Comparison of ENCODE assay signal across 27 cellular contexts in genomic region chr14:23437142-23438129, GRCh38. TPM values are rescaled to one million over a fixed set of nuclear protein-coding genes. Genes with fewer than 3 reads are reported as not detected.
DNase-seq lines count a peak whose midpoint lies in the region; ATAC-seq, FAIRE-seq and TF ChIP-seq lines count a peak whose summit lies in the region.
"Had no signal": no experiment of that assay in that cellular context is flagged by ENCODE, and none has a peak within 500 bp of the region (broad histone marks: within the 10 kb centered on the region; RNA-seq: fewer than 3 reads in every experiment).

No MANE protein-coding gene starts in this region.

- H3K79me2 ChIP-seq in mammary epithelial cell (ENCODE audit: insufficient read depth, low read length) (no peaks in the 10 kb centered on the region), K562 (ENCODE audit: control insufficient read depth, insufficient read depth, low read length) (no peaks in the 10 kb centered on the region)

- dilution Hi-C loops in mammary epithelial cell (cut with HindIII; ENCODE audit: low sequenced_read_pairs): loop anchor here (5.0 kb wide), 2 partner anchors 70 to 75 kb away; partner anchors contain the start of gene EFS

- TF ChIP-seq POLR2A in breast epithelium (IDR thresholded peaks at IDR 0.05) (no peak), K562 (conservative IDR thresholded peaks at IDR 0.05) (no peak)

- in situ Hi-C loops in mammary epithelial cell (cut with MboI; ENCODE audit: low sequenced_read_pairs in 2 of 2): no loop called here
- in situ Hi-C loops in K562 (cut with MboI): no loop called here

- H3K27ac ChIP-seq in breast epithelium (no peak overlapping the region), mammary epithelial cell (ENCODE audit: insufficient read depth, low read depth, low read length) (no peak overlapping the region), K562 (ENCODE audit: extremely low read depth, low read depth, low read length) (peak overlapping the region; percentile 62), skeletal muscle tissue (ENCODE audit: low read depth, low read length) (peak overlapping the region; percentile 90)
- H3K27ac ChIP-seq: BLaER1 treated with 17β-estradiol and CSF1 and Interleukin-3, amounts not matched to agents 10 nM and 100 nM; left lung; ovary; upper lobe of left lung had no signal

- TF ChIP-seq CTCF in breast epithelium (IDR thresholded peaks at IDR 0.05) (no peak), mammary epithelial cell (conservative IDR thresholded peaks at IDR 0.05 in 1 of 2, IDR thresholded peaks at IDR 0.05 in 1 of 2; ENCODE audit: extremely low read depth in 1 of 2, insufficient read depth in 1 of 2, low read depth in 1 of 2, low read length in 2 of 2) (no peak), K562 (IDR thresholded peaks at IDR 0.05 in 2 of 3, conservative IDR thresholded peaks at IDR 0.05 in 1 of 3; ENCODE audit: insufficient read depth in 2 of 3, low read depth in 1 of 3, low read length in 3 of 3) (no peak)

- intact Hi-C loops in breast epithelium (cut with DNase I; ENCODE audit: low total_unique reads): no loop called here
- intact Hi-C loops in mammary epithelial cell (cut with micrococcal nuclease): no loop called here
- intact Hi-C loops in K562 (cut with micrococcal nuclease): no loop called here

- H3K36me3 ChIP-seq in breast epithelium (no peaks in the 10 kb centered on the region), mammary epithelial cell (ENCODE audit: insufficient read depth, low read length) (no peaks in the 10 kb centered on the region), K562 (ENCODE audit: control insufficient read depth, insufficient read depth, low read length) (no peaks in the 10 kb centered on the region), skeletal muscle tissue (ENCODE audit: control insufficient read depth in 3 of 3, insufficient read depth in 3 of 3, low read length in 3 of 3) (peaks cover 4 to 29% (median 29%) of the 10 kb centered on the region in 3 donors)
- H3K36me3 ChIP-seq: BLaER1 treated with 17β-estradiol and CSF1 and Interleukin-3, amounts not matched to agents 10 nM and 100 nM; gastroesophageal sphincter; left lung; ovary; upper lobe of left lung had no signal

- no peaks in the 10 kb centered on the region for H3K9me1 ChIP-seq in K562 (ENCODE audit: control insufficient read depth, insufficient read depth, low read length)

- no peak overlapping the region for H2AFZ ChIP-seq in mammary epithelial cell (ENCODE audit: low read depth, low read length)
- H2AFZ ChIP-seq in K562 (ENCODE audit: low read depth, low read length): peak overlapping the region; percentile 82

- H3K9ac ChIP-seq in mammary epithelial cell (ENCODE audit: insufficient read depth, low read length) (no peak overlapping the region), K562 (ENCODE audit: insufficient read depth in 1 of 2, low read depth in 2 of 2, low read length in 2 of 2) (peak overlapping the region in 1 of 2 experiments; percentile 12; a peak in 2 of 4 replicates), skeletal muscle tissue (ENCODE audit: low read depth in 1 of 3, low read length in 3 of 3) (peak overlapping the region; percentile 4 to 82 (median 34))
- H3K9ac ChIP-seq: BLaER1 treated with 17β-estradiol and CSF1 and Interleukin-3, amounts not matched to agents 10 nM and 100 nM had no signal

- POLR2A ChIA-PET in K562 (lab: Yijun Ruan, JAX): interaction anchor here (0.6 to 1.1 kb wide), 4 partner anchors 14 to 232 kb away, joined by 3 to 4 read pairs (median 4); no protein-coding TSS in a partner anchor

- no TSS peak for BruUV-seq in mammary epithelial cell (replicated peaks; lab: Mats Ljungman, UMichigan)
- no TSS peak for BruUV-seq in K562 (replicated peaks; lab: Mats Ljungman, UMichigan)

- ATAC-seq in K562: peak; percentile 56
- ATAC-seq in HG02938 (IDR thresholded peaks at IDR 0.05; ENCODE audit: unreplicated experiment): no peak
- no peak for ATAC-seq in HG02759 (IDR thresholded peaks at IDR 0.05; ENCODE audit: unreplicated experiment)
- ATAC-seq: activated naive CD4-positive, alpha-beta T cell treated with anti-CD3 and anti-CD28 coated beads, Interleukin-2, amount 50 U/mL, for 72 hours; activated T-cell treated with anti-CD3 and anti-CD28 coated beads, Interleukin-2, amount 50 U/mL, for 4 hours; gastroesophageal sphincter; left lung; stimulated activated naive CD8-positive, alpha-beta T cell treated with anti-CD3 and anti-CD28 coated beads, Interleukin-15, amount 100 ng/mL, for 72 hours; T-cell had no signal

- no peak overlapping the region for H3K4me2 ChIP-seq in mammary epithelial cell (ENCODE audit: insufficient read depth, low read depth, low read length)
- H3K4me2 ChIP-seq in K562 (ENCODE audit: insufficient read depth, low read length): peak overlapping the region; percentile 58
- H3K4me2 ChIP-seq: BLaER1 treated with 17β-estradiol and CSF1 and Interleukin-3, amounts not matched to agents 10 nM and 100 nM had no signal

- H4K20me1 ChIP-seq in mammary epithelial cell (ENCODE audit: insufficient read depth, low read length) (no peaks in the 10 kb centered on the region), K562 (replicated peaks; ENCODE audit: control insufficient read depth, insufficient read depth, low read length) (no peaks in the 10 kb centered on the region)
- H4K20me1 ChIP-seq: BLaER1 treated with 17β-estradiol and CSF1 and Interleukin-3, amounts not matched to agents 10 nM and 100 nM had no signal

- FAIRE-seq in K562 (lab: Jason Lieb, UNC): no peak
- FAIRE-seq: G401.6, GM19239, small intestine had no signal

- no peak for TF ChIP-seq EP300 in K562 (IDR thresholded peaks at IDR 0.05; ENCODE audit: low read length)

- no peak overlapping the region for H3K4me3 ChIP-seq in breast epithelium
- no peak overlapping the region for H3K4me3 ChIP-seq in mammary epithelial cell (replicated peaks in 1 of 3; ENCODE audit: insufficient read depth in 1 of 3, low read depth in 2 of 3, low read length in 3 of 3)
- H3K4me3 ChIP-seq in K562: no peak overlapping the region
- peak overlapping the region in 2 of 3 donors; percentile 9 to 69 for H3K4me3 ChIP-seq in skeletal muscle tissue (ENCODE audit: low read length in 3 of 3)
- H3K4me3 ChIP-seq: BLaER1 treated with 17β-estradiol and CSF1 and Interleukin-3, amounts not matched to agents 10 nM and 100 nM; gastroesophageal sphincter; left lung; ovary; upper lobe of left lung had no signal

- CTCF ChIA-PET in mammary epithelial cell (lab: Charles Lee; ENCODE audit: low non-redundant PET): no interaction called here
- CTCF ChIA-PET in K562 (lab: Yijun Ruan, JAX; ENCODE audit: low intra/inter-chr PET ratio): no interaction called here

- 64% methylated on average over 8 of the region's 8 CpGs for WGBS in mammary epithelial cell (ENCODE audit: low coverage, missing lambda C conversion rate)
- WGBS in K562 (ENCODE audit: insufficient coverage, low coverage, missing lambda C conversion rate): 51% methylated on average over 7 of the region's 8 CpGs

- H3K9me3 ChIP-seq in breast epithelium: no peaks in the 10 kb centered on the region
- H3K9me3 ChIP-seq in mammary epithelial cell (replicated peaks; ENCODE audit: insufficient read depth, low read length): no peaks in the 10 kb centered on the region
- H3K9me3 ChIP-seq in K562 (replicated peaks; ENCODE audit: control insufficient read depth, insufficient read depth, low read depth, low read length): no peaks in the 10 kb centered on the region
- H3K9me3 ChIP-seq in skeletal muscle tissue (ENCODE audit: control insufficient read depth in 3 of 3, low read length in 3 of 3): no peaks in the 10 kb centered on the region
- H3K9me3 ChIP-seq: BLaER1 treated with 17β-estradiol and CSF1 and Interleukin-3, amounts not matched to agents 10 nM and 100 nM; gastroesophageal sphincter; left lung; ovary; upper lobe of left lung had no signal

- no peaks in the 10 kb centered on the region for H3K4me1 ChIP-seq in breast epithelium
- no peaks in the 10 kb centered on the region for H3K4me1 ChIP-seq in mammary epithelial cell (ENCODE audit: insufficient read depth, low read length)
- H3K4me1 ChIP-seq in K562 (replicated peaks in 1 of 2; ENCODE audit: control insufficient read depth in 2 of 2, insufficient read depth in 2 of 2, low read length in 2 of 2): peaks cover 26 to 44% of the 10 kb centered on the region in 2 experiments; a peak in 4 of 5 replicates
- peaks cover 31 to 65% (median 62%) of the 10 kb centered on the region in 3 donors for H3K4me1 ChIP-seq in skeletal muscle tissue (ENCODE audit: control insufficient read depth in 3 of 3, insufficient read depth in 3 of 3, low read length in 3 of 3)
- H3K4me1 ChIP-seq: left lung, upper lobe of left lung had no signal

- no peak for TF ChIP-seq RAD21 in K562 (CRISPR knock-in tag; conservative IDR thresholded peaks at IDR 0.05 in 1 of 2, IDR thresholded peaks at IDR 0.05 in 1 of 2)

- peak; percentile 12 for DNase-seq in breast epithelium (ENCODE audit: low spot score in 2 of 2)
- no peak for DNase-seq in mammary epithelial cell
- no peak for DNase-seq in K562 (ENCODE audit: extremely low read depth in 1 of 4, low spot score in 3 of 4)
- DNase-seq in myocyte (ENCODE audit: low read depth): peak; percentile 79
- no peak for DNase-seq in iPS-NIHi11 (ENCODE audit: low spot score)
- DNase-seq: activated T-cell treated with anti-CD3 and anti-CD28 coated beads, Interleukin-2, amount 50 U/mL, for 4 hours; GOT3; left lung; ovary; SHP77 treated with DMSO at 0.1 percent for 48 hours; small intestine; stimulated activated CD4-positive, alpha-beta T cell treated with anti-CD3 and anti-CD28 coated beads, Interleukin-2, amount 100 ng/mL, for 48 hours had no signal

- H3K27me3 ChIP-seq in breast epithelium (no peaks in the 10 kb centered on the region), mammary epithelial cell (ENCODE audit: insufficient read depth, low read length) (no peaks in the 10 kb centered on the region), K562 (ENCODE audit: control insufficient read depth in 2 of 2, insufficient read depth in 2 of 2, low read length in 2 of 2) (peaks cover 0 to 9% of the 10 kb centered on the region in 2 experiments; a peak in 2 of 5 replicates), skeletal muscle tissue (ENCODE audit: control insufficient read depth in 3 of 3, insufficient read depth in 3 of 3, low read length in 3 of 3) (no peaks in the 10 kb centered on the region)
- H3K27me3 ChIP-seq: BLaER1 treated with 17β-estradiol and CSF1 and Interleukin-3, amounts not matched to agents 10 nM and 100 nM; gastroesophageal sphincter; left lung; ovary; upper lobe of left lung had no signal

RNA-seq across cellular contexts. Expression of gene MYH7, which starts 2.0 kb away (rescaled TPM):
- not detected for total RNA-seq in breast epithelium
- not detected for total RNA-seq in mammary epithelial cell
- polyA plus RNA-seq in mammary epithelial cell: not detected
- polyA minus RNA-seq in mammary epithelial cell: not detected
- total RNA-seq in K562 (2011; cell fraction: chromatin; rRNA removed; ENCODE audit: low replicate concordance): not detected in 2 replicates
- total RNA-seq in K562 (2011; cell fraction: nucleolus; rRNA removed): not detected in 2 replicates
- not detected in 2 replicates for total RNA-seq in K562 (2011; cell fraction: nucleoplasm; rRNA removed)
- total RNA-seq in K562 (2014; rRNA removed): not detected in 2 replicates
- not detected in 2 replicates for total RNA-seq in K562 (2014; rRNA removed; fragmentation: Illumina TruSeq; extraction: Trizol)
- not detected in 2 replicates for total RNA-seq in K562 (2015; rRNA removed; fragmentation: Illumina TruSeq; extraction: Trizol)
- not detected in 2 replicates for total RNA-seq in K562 (2021)
- not detected in 2 replicates for polyA plus RNA-seq in K562 (2011; rRNA removed)
- not detected in 2 replicates for polyA plus RNA-seq in K562 (2011; cell fraction: cytosol; rRNA removed)
- not detected in 2 replicates for polyA plus RNA-seq in K562 (2011; cell fraction: nucleus; rRNA removed)
- polyA plus RNA-seq in K562 (2012): not detected in 2 replicates
- polyA plus RNA-seq in K562 (2014; fragmentation: Illumina TruSeq; extraction: Trizol): not detected in 2 replicates
- not detected for polyA plus RNA-seq in K562 (2014; fragmentation: Nextera tagmentation; extraction: Ambion mirVana)
- not detected in 2 replicates for polyA plus RNA-seq in K562 (2014; rRNA removed)
- not detected in 2 replicates for polyA minus RNA-seq in K562 (2011; rRNA and poly(A)+ RNA removed)
- not detected in 2 replicates for polyA minus RNA-seq in K562 (2011; cell fraction: cytosol; rRNA and poly(A)+ RNA removed)
- not detected in 2 replicates for polyA minus RNA-seq in K562 (2011; cell fraction: nucleus; rRNA and poly(A)+ RNA removed)
- total RNA-seq in myocyte: 155 and 258 TPM in 2 replicates
- polyA plus RNA-seq in myocyte (2012): 257 TPM
- total RNA-seq in skeletal muscle tissue: 426 TPM
- total RNA-seq: A673; activated naive CD4-positive, alpha-beta T cell treated with anti-CD3 and anti-CD28 coated beads, Interleukin-2, amount 50 U/mL, for 72 hours; dermis microvascular lymphatic vessel endothelial cell; gastroesophageal sphincter; M059J; T-cell; upper lobe of left lung had no signal

RNA-seq across cellular contexts. Expression of gene MYH6, which starts 29.4 kb away (rescaled TPM):
- total RNA-seq in breast epithelium: not detected
- total RNA-seq in mammary epithelial cell: not detected
- not detected for polyA plus RNA-seq in mammary epithelial cell
- polyA minus RNA-seq in mammary epithelial cell: not detected
- total RNA-seq in K562 (2011; cell fraction: chromatin; rRNA removed; ENCODE audit: low replicate concordance): 0.09 TPM in 1 of 2 replicates, not detected in the other
- not detected in 2 replicates for total RNA-seq in K562 (2011; cell fraction: nucleolus; rRNA removed)
- not detected in 2 replicates for total RNA-seq in K562 (2011; cell fraction: nucleoplasm; rRNA removed)
- not detected in 2 replicates for total RNA-seq in K562 (2014; rRNA removed)
- total RNA-seq in K562 (2014; rRNA removed; fragmentation: Illumina TruSeq; extraction: Trizol): not detected in 2 replicates
- total RNA-seq in K562 (2015; rRNA removed; fragmentation: Illumina TruSeq; extraction: Trizol): not detected in 2 replicates
- not detected in 2 replicates for total RNA-seq in K562 (2021)
- polyA plus RNA-seq in K562 (2011; rRNA removed): not detected in 2 replicates
- polyA plus RNA-seq in K562 (2011; cell fraction: cytosol; rRNA removed): 0.04 TPM in 1 of 2 replicates, not detected in the other
- polyA plus RNA-seq in K562 (2011; cell fraction: nucleus; rRNA removed): 0.03 and 0.04 TPM in 2 replicates
- 0.03 TPM in 2 replicates for polyA plus RNA-seq in K562 (2012)
- not detected in 2 replicates for polyA plus RNA-seq in K562 (2014; fragmentation: Illumina TruSeq; extraction: Trizol)
- polyA plus RNA-seq in K562 (2014; fragmentation: Nextera tagmentation; extraction: Ambion mirVana): not detected
- polyA plus RNA-seq in K562 (2014; rRNA removed): not detected in 2 replicates
- 0.12 TPM in 1 of 2 replicates, not detected in the other for polyA minus RNA-seq in K562 (2011; rRNA and poly(A)+ RNA removed)
- polyA minus RNA-seq in K562 (2011; cell fraction: cytosol; rRNA and poly(A)+ RNA removed): not detected in 2 replicates
- polyA minus RNA-seq in K562 (2011; cell fraction: nucleus; rRNA and poly(A)+ RNA removed): not detected in 2 replicates
- total RNA-seq in myocyte: 2.6 and 3.4 TPM in 2 replicates
- 7.7 TPM for polyA plus RNA-seq in myocyte (2012)
- total RNA-seq in skeletal muscle tissue: 2.1 TPM
- total RNA-seq: A673; activated T-cell treated with anti-CD3 and anti-CD28 coated beads, Interleukin-2, amount 50 U/mL, for 4 hours; dermis microvascular lymphatic vessel endothelial cell; gastroesophageal sphincter; M059J; mucosa of gallbladder; T-cell; upper lobe of left lung had no signal

RNA-seq across cellular contexts. Expression of gene NGDN, which starts 32.1 kb away (rescaled TPM):
- total RNA-seq in breast epithelium (10 to 100 TPM; 39.8 to 58.8 (median 42.3) TPM), mammary epithelial cell (10 to 100 TPM; 27.0 to 34.5 TPM), K562 (2014; rRNA removed) (55.1 and 65.3 TPM in 2 replicates), K562 (2014; rRNA removed; fragmentation: Illumina TruSeq; extraction: Trizol) (85.2 and 95.2 TPM in 2 replicates), K562 (2015; rRNA removed; fragmentation: Illumina TruSeq; extraction: Trizol) (73.1 and 74.9 TPM in 2 replicates), K562 (2021) (41.6 and 42.9 TPM in 2 replicates), myocyte (34.3 and 39.5 TPM in 2 replicates), skeletal muscle tissue (32.4 TPM)
- polyA plus RNA-seq in mammary epithelial cell (42.0 TPM), K562 (2011; rRNA removed) (62.2 and 82.6 TPM in 2 replicates), K562 (2014; fragmentation: Illumina TruSeq; extraction: Trizol) (71.9 and 74.0 TPM in 2 replicates), K562 (2014; fragmentation: Nextera tagmentation; extraction: Ambion mirVana) (100 to 1,000 TPM; 165 to 195 TPM), K562 (2014; rRNA removed) (73.5 and 82.4 TPM in 2 replicates)
- polyA minus RNA-seq in mammary epithelial cell: 12.9 TPM
- total RNA-seq in K562 (2011; cell fraction: chromatin; rRNA removed; ENCODE audit: low replicate concordance): 93.2 and 127 TPM in 2 replicates
- 59.3 and 59.7 TPM in 2 replicates for total RNA-seq in K562 (2011; cell fraction: nucleolus; rRNA removed)
- total RNA-seq in K562 (2011; cell fraction: nucleoplasm; rRNA removed): 71.3 and 86.8 TPM in 2 replicates
- polyA plus RNA-seq in K562 (2011; cell fraction: cytosol; rRNA removed): 21.4 and 31.5 TPM in 2 replicates
- polyA plus RNA-seq in K562 (2011; cell fraction: nucleus; rRNA removed): 51.2 and 90.7 TPM in 2 replicates
- polyA plus RNA-seq in K562 (2012): 30.7 and 63.7 TPM in 2 replicates
- polyA minus RNA-seq in K562 (2011; rRNA and poly(A)+ RNA removed): 59.7 and 68.6 TPM in 2 replicates
- polyA minus RNA-seq in K562 (2011; cell fraction: cytosol; rRNA and poly(A)+ RNA removed): 23.7 and 25.8 TPM in 2 replicates
- 26.7 and 45.9 TPM in 2 replicates for polyA minus RNA-seq in K562 (2011; cell fraction: nucleus; rRNA and poly(A)+ RNA removed)
- 30.9 TPM for polyA plus RNA-seq in myocyte (2012)

Comparison
In these comparisons a context has a peak if more than half of its experiments do, and no peak if none do; other contexts are left out.
1. DNase-seq: peak in breast epithelium (2 of 2) and myocyte (single experiment); none in mammary epithelial cell (single experiment), K562 (0 of 4) and iPS-NIHi11 (single experiment).
2. H3K27ac ChIP-seq: peak in K562 (single experiment) and skeletal muscle tissue (single experiment); none in breast epithelium (0 of 2) and mammary epithelial cell (single experiment).
3. H3K4me3 ChIP-seq: peak in skeletal muscle tissue (2 of 3); none in breast epithelium (0 of 3), mammary epithelial cell (0 of 3) and K562 (single experiment).
4. RNA of gene MYH7, which starts 2.0 kb away (total RNA-seq): 426 TPM in skeletal muscle tissue (single experiment) and 155 to 258 TPM in myocyte; not detected in breast epithelium, not detected in mammary epithelial cell and not detected in K562; every median in the first group is over 100 times any median in the second.